Comparison of ENCODE assay signal across 27 cellular contexts in the genomic region with DNA sequence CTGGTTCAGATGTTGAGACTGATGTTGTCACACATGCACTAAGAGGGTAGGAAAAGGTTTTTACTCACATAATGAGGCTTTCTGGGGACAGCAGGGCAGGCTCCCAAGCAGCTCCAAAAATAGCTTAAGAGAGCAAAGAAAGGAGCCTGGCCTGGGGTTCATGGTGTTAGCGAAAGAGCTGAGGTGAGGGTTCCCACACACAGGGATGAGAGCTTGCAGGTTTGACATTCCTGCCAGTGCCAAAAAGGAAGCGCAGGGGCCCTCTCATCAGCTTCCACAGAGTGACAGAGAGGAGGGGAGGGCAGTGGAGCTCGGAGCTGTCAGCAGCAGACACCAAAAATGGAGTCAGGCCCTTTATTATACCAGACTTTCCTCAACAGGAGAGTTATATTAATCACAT.
"Had no signal": no experiment of that assay in that cellular context is flagged by ENCODE, and none has a peak within 500 bp of the region (broad histone marks: within the 10 kb centered on the region; RNA-seq: fewer than 3 reads in every experiment).

No MANE protein-coding gene starts in this region.

- DNase-seq: activated CD4-positive, alpha-beta memory T cell treated with anti-CD3 and anti-CD28 coated beads for 36 hours; activated CD4-positive, alpha-beta T cell treated with anti-CD3 and anti-CD28 coated beads for 4 hours; activated CD4-positive, alpha-beta T cell treated with anti-CD3 and anti-CD28 coated beads, Interleukin-2, amount 50 U/mL, for 1 hour; activated CD8-positive, alpha-beta memory T cell treated with anti-CD3 and anti-CD28 coated beads, Interleukin-2, amount 50 U/mL, for 4 hours; activated gamma-delta T cell treated with Interleukin-2 at 50 U/mL for 16 hours; activated naive CD4-positive, alpha-beta T cell treated with anti-CD3 and anti-CD28 coated beads for 36 hours; activated T-cell treated with anti-CD3 and anti-CD28 coated beads for 4 hours; activated T-cell treated with anti-CD3 and anti-CD28 coated beads, Interleukin-2, amount 50 U/mL, for 4 hours; adrenal gland; body of pancreas; IMR-90; NCI-H1092 treated with DMSO at 0.1 percent for 48 hours; NCI-H1417; NCI-H146; NCI-H187; NCI-H2029 treated with DMSO at 0.1 percent for 48 hours; NCI-H2107; NCI-H2171; NCI-H524 treated with DMSO at 0.1 percent for 48 hours; Peyer's patch; RPMI8226; SHP77; SJCRH30; T1000 had no signal

- H3K9me3 ChIP-seq: adrenal gland, body of pancreas, Peyer's patch, SJCRH30 had no signal

- H3K27ac ChIP-seq: adrenal gland, body of pancreas, Peyer's patch, SJCRH30, SK-N-MC had no signal

- H3K4me3 ChIP-seq: adrenal gland, body of pancreas, K562, Peyer's patch, SJCRH30, SK-N-MC had no signal

- H3K4me1 ChIP-seq: adrenal gland, body of pancreas, Peyer's patch, SJCRH30 had no signal

- H3K27me3 ChIP-seq: body of pancreas, Peyer's patch had no signal

- ATAC-seq: activated naive CD4-positive, alpha-beta T cell treated with anti-CD3 and anti-CD28 coated beads, Interleukin-2, amount 50 U/mL, for 72 hours; activated T-cell treated with anti-CD3 and anti-CD28 coated beads, Interleukin-2, amount 50 U/mL, for 4 hours; body of pancreas; K562 had no signal

- H3K36me3 ChIP-seq: adrenal gland, Peyer's patch, SJCRH30 had no signal
